1 cellular context compared by ENCODE assay signal in genomic region chr3:13039286-13039896, GRCh38.
TF ChIP-seq lines count a peak whose summit lies in the region.

No MANE protein-coding gene starts in this region.

TF ChIP-seq in H1, 55 proteins besides CTCF, POLR2A, EP300 and RAD21:
- no peak for TF ChIP-seq CBX8 (IDR thresholded peaks at IDR 0.05; ENCODE audit: borderline replicate concordance, low read depth, low read length)
- no peak for TF ChIP-seq POLR2AphosphoS5 (IDR thresholded peaks at IDR 0.05; ENCODE audit: low read depth, low read length)
- no peak for TF ChIP-seq SRF (IDR thresholded peaks at IDR 0.05; ENCODE audit: low read depth, low read length)
- TF ChIP-seq SAP30 (IDR thresholded peaks at IDR 0.05; ENCODE audit: insufficient read depth, insufficient replicate concordance, low read length), result no peak
- TF ChIP-seq CBX5 (IDR thresholded peaks at IDR 0.05; ENCODE audit: low read depth, low read length), result no peak
- TF ChIP-seq E2F6 (IDR thresholded peaks at IDR 0.05), result no peak
- TF ChIP-seq SIRT6 (IDR thresholded peaks at IDR 0.05; ENCODE audit: low read length), result no peak
TF ChIP-seq in H1: peak in this region for 0.
